In the genomic region with DNA sequence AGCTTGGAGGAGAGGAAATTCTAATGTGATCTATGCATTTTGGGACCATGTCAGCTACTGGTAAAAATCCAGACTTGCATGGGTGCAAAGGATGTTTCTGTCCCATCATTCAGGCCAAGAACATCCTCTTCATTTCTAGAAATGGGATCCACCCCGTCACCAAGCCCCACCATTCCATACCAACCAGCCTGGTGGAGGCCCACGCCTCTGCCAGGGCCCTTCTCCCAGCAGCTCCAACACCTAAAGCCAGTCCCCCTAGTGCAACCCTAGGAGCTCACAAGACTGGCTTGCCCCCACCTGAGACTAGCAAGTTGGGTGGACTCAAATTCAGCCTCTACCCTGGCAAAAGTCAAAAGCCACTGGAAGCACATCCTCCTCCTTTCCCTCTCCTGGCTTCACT, we compare ENCODE assay signal across 1 cellular context.
TF ChIP-seq lines count a peak whose summit lies in the region.

No MANE protein-coding gene starts in this region.

TF ChIP-seq in SK-N-SH, 30 proteins besides CTCF, POLR2A, EP300 and RAD21 (continued from another document):
- TF ChIP-seq YY1 (IDR thresholded peaks at IDR 0.05; ENCODE audit: low read depth) (no peak), POLR2AphosphoS5 (IDR thresholded peaks at IDR 0.05; ENCODE audit: low read depth, low read length) (no peak), FOXJ3 (CRISPR knock-in tag; IDR thresholded peaks at IDR 0.05) (no peak), SMC3 (IDR thresholded peaks at IDR 0.05; ENCODE audit: low read depth, low read length) (no peak)
- TF ChIP-seq, protein P1, sequence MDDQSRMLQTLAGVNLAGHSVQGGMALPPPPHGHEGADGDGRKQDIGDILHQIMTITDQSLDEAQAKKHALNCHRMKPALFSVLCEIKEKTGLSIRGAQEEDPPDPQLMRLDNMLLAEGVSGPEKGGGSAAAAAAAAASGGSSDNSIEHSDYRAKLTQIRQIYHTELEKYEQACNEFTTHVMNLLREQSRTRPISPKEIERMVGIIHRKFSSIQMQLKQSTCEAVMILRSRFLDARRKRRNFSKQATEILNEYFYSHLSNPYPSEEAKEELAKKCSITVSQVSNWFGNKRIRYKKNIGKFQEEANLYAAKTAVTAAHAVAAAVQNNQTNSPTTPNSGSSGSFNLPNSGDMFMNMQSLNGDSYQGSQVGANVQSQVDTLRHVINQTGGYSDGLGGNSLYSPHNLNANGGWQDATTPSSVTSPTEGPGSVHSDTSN (IDR thresholded peaks at IDR 0.05) = no peak
TF ChIP-seq in SK-N-SH: peak in this region for 0.
